ENCODE assay signal across 35 cellular contexts in the genomic region with DNA sequence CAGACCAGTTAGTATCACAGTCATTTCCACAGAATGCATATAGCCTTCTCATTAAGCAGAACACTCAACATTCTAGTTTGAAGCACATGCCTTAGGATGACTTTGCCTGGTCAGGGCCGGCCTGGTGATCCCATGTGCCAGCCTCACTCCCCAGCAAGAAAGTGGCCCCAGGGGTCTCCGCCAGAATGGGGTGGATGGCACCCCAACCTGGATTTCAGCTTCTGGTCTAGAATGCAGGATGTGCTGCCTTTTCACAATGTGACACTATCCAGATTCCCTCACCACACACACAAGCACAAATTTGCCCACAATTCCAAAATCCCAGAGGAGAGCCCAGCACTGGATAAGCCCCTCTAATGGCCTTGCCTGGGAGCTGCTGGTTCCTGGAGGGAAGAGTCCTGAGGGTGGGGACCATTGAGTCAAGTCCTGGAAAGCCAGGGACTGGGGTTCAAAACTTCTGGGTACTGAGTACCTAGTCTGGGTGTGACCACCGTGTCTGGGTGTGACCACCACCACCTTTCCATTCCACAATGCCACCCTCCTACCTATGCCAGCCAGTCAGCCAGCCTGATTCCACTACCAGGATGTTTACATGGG. TPM values are rescaled to one million over a fixed set of nuclear protein-coding genes. Genes with fewer than 3 reads are reported as not detected.
"Had no signal": no experiment of that assay in that cellular context is flagged by ENCODE, and none has a peak within 500 bp of the region (broad histone marks: within the 10 kb centered on the region; RNA-seq: fewer than 3 reads in every experiment).

No MANE protein-coding gene starts in this region.

- H3K9me3 Mint-ChIP-seq: activated CD4-positive, alpha-beta T cell treated with anti-CD3 and anti-CD28 coated beads, Interleukin-2, amount 10 ng/mL, durations not matched to agents 24 days and 14 days; activated naive CD4-positive, alpha-beta T cell treated with anti-CD3 and anti-CD28 coated beads for 36 hours; activated naive CD4-positive, alpha-beta T cell treated with anti-CD3 and anti-CD28 coated beads, Interleukin-2, amount 50 U/mL, for 24 hours; activated T-helper 2 cell treated with anti-CD3 and anti-CD28 coated beads, Interferon-gamma antibody, Interleukin-2, Interleukin-4, amounts not matched to agents 10 μg/mL and 5 μg/mL and 100 μg/mL, durations not matched to agents 14 hours and 24 hours and 36 hours; T-helper 2 cell treated with Interferon-gamma antibody and Interleukin-4, amounts not matched to agents 5 μg/mL and 100 μg/mL, for 36 hours had no signal

- H3K36me3 Mint-ChIP-seq: activated CD4-positive, alpha-beta memory T cell treated with anti-CD3 and anti-CD28 coated beads for 36 hours; activated CD8-positive, alpha-beta memory T cell treated with anti-CD3 and anti-CD28 coated beads, Interleukin-2, amount 10 ng/mL, durations not matched to agents 7 days and 5 days; activated naive CD4-positive, alpha-beta T cell treated with anti-CD3 and anti-CD28 coated beads, Interleukin-2, amount 50 U/mL, for 24 hours; activated naive CD8-positive, alpha-beta T cell treated with anti-CD3 and anti-CD28 coated beads for 36 hours had no signal

- H3K27ac ChIP-seq: body of pancreas, esophagus muscularis mucosa, foreskin keratinocyte, gastrocnemius medialis had no signal

- H3K27me3 Mint-ChIP-seq: activated naive CD8-positive, alpha-beta T cell treated with anti-CD3 and anti-CD28 coated beads for 36 hours had no signal

- H3K27ac Mint-ChIP-seq: activated CD4-positive, alpha-beta memory T cell treated with anti-CD3 and anti-CD28 coated beads for 36 hours; activated CD4-positive, alpha-beta T cell treated with anti-CD3 and anti-CD28 coated beads for 36 hours; activated CD4-positive, alpha-beta T cell treated with anti-CD3 and anti-CD28 coated beads, Interleukin-2, amount 10 ng/mL, durations not matched to agents 24 days and 14 days; activated CD8-positive, alpha-beta memory T cell treated with anti-CD3 and anti-CD28 coated beads, Interleukin-2, amount 10 ng/mL, durations not matched to agents 7 days and 5 days; activated CD8-positive, alpha-beta T cell treated with anti-CD3 and anti-CD28 coated beads, Interleukin-2, amount 10 ng/mL, durations not matched to agents 7 days and 5 days; activated naive CD4-positive, alpha-beta T cell treated with anti-CD3 and anti-CD28 coated beads for 36 hours; activated naive CD4-positive, alpha-beta T cell treated with anti-CD3 and anti-CD28 coated beads, Interleukin-2, amount 50 U/mL, for 24 hours; activated naive CD8-positive, alpha-beta T cell treated with anti-CD3 and anti-CD28 coated beads for 36 hours; activated naive CD8-positive, alpha-beta T cell treated with anti-CD3 and anti-CD28 coated beads, Interleukin-2, amount 50 U/mL, for 24 hours; activated T-helper 1 cell treated with anti-CD3 and anti-CD28 coated beads, Interleukin-12 subunit alpha, Interleukin-12 subunit beta, Interleukin-2, Interleukin-4 antibody, amounts not matched to agents 30 ng/mL and 10 ng/mL and 1 ng/mL, durations not matched to agents 14 hours and 24 hours and 36 hours; activated T-helper 2 cell treated with anti-CD3 and anti-CD28 coated beads, Interferon-gamma antibody, Interleukin-2, Interleukin-4, amounts not matched to agents 10 μg/mL and 5 μg/mL and 100 μg/mL, durations not matched to agents 14 hours and 24 hours and 36 hours; effector memory CD8-positive, alpha-beta T cell; T-helper 17 cell; T-helper 2 cell treated with Interferon-gamma antibody and Interleukin-4, amounts not matched to agents 5 μg/mL and 100 μg/mL, for 36 hours had no signal

- H3K36me3 ChIP-seq: esophagus muscularis mucosa, gastrocnemius medialis had no signal

- H3K9me3 ChIP-seq: gastrocnemius medialis had no signal

- H3K4me3 ChIP-seq: body of pancreas, esophagus muscularis mucosa, gastrocnemius medialis had no signal

- H3K4me1 Mint-ChIP-seq: activated CD4-positive, alpha-beta T cell treated with anti-CD3 and anti-CD28 coated beads for 36 hours; activated CD4-positive, alpha-beta T cell treated with anti-CD3 and anti-CD28 coated beads, Interleukin-2, amount 10 ng/mL, durations not matched to agents 24 days and 14 days; activated naive CD4-positive, alpha-beta T cell treated with anti-CD3 and anti-CD28 coated beads, Interleukin-2, amount 50 U/mL, for 24 hours; activated naive CD8-positive, alpha-beta T cell treated with anti-CD3 and anti-CD28 coated beads for 36 hours; activated naive CD8-positive, alpha-beta T cell treated with anti-CD3 and anti-CD28 coated beads, Interleukin-2, amount 50 U/mL, for 24 hours; T-helper 17 cell had no signal

- H3K4me1 ChIP-seq: body of pancreas, esophagus muscularis mucosa, foreskin keratinocyte, gastrocnemius medialis had no signal

- DNase-seq: activated CD4-positive, alpha-beta memory T cell treated with anti-CD3 and anti-CD28 coated beads for 36 hours; activated CD4-positive, alpha-beta T cell treated with anti-CD3 and anti-CD28 coated beads for 36 hours; activated CD4-positive, alpha-beta T cell treated with anti-CD3 and anti-CD28 coated beads, Interleukin-2, amount 10 ng/mL, durations not matched to agents 24 days and 14 days; activated CD4-positive, CD25-positive, alpha-beta regulatory T cell; activated CD4-positive, CD25-positive, alpha-beta regulatory T cell treated with anti-CD3 and anti-CD28 coated beads, Interleukin-2, amount 50 U/mL, for 72 hours; activated CD8-positive, alpha-beta memory T cell treated with anti-CD3 and anti-CD28 coated beads, Interleukin-2, amount 10 ng/mL, durations not matched to agents 7 days and 5 days; activated CD8-positive, alpha-beta memory T cell treated with anti-CD3 and anti-CD28 coated beads, Interleukin-2, amount 50 U/mL, for 4 hours; activated CD8-positive, alpha-beta T cell treated with anti-CD3 and anti-CD28 coated beads, Interleukin-2, amount 10 ng/mL, durations not matched to agents 7 days and 5 days; activated effector memory CD4-positive, alpha-beta T cell treated with anti-CD3 and anti-CD28 coated beads, Interleukin-2, amount 50 U/mL, for 16 hours; activated naive CD4-positive, alpha-beta T cell treated with anti-CD3 and anti-CD28 coated beads for 36 hours; activated naive CD8-positive, alpha-beta T cell treated with anti-CD3 and anti-CD28 coated beads for 36 hours; activated naive CD8-positive, alpha-beta T cell treated with anti-CD3 and anti-CD28 coated beads, Interleukin-2, amount 50 U/mL, for 24 hours; activated T-cell treated with anti-CD3 and anti-CD28 coated beads, Interleukin-2, amount 50 U/mL, for 1 hour; activated T-cell treated with anti-CD3 and anti-CD28 coated beads, Interleukin-2, amount 50 U/mL, for 48 hours; anterior cingulate cortex; body of pancreas; caudate nucleus; cortex of kidney; dermis blood vessel endothelial cell; effector CD4-positive, alpha-beta T cell; effector memory CD8-positive, alpha-beta T cell; erythroblast; foreskin keratinocyte; gastrocnemius medialis; glutamatergic neuron; T-helper 1 cell; T-helper 17 cell; T1000 had no signal

- H3K4me3 Mint-ChIP-seq: activated CD4-positive, alpha-beta memory T cell treated with anti-CD3 and anti-CD28 coated beads for 36 hours; activated CD4-positive, alpha-beta T cell treated with anti-CD3 and anti-CD28 coated beads for 36 hours; activated CD4-positive, alpha-beta T cell treated with anti-CD3 and anti-CD28 coated beads, Interleukin-2, amount 10 ng/mL, durations not matched to agents 24 days and 14 days; activated CD8-positive, alpha-beta memory T cell treated with anti-CD3 and anti-CD28 coated beads, Interleukin-2, amount 10 ng/mL, durations not matched to agents 7 days and 5 days; activated CD8-positive, alpha-beta T cell treated with anti-CD3 and anti-CD28 coated beads, Interleukin-2, amount 10 ng/mL, durations not matched to agents 7 days and 5 days; activated naive CD4-positive, alpha-beta T cell treated with anti-CD3 and anti-CD28 coated beads for 36 hours; activated naive CD4-positive, alpha-beta T cell treated with anti-CD3 and anti-CD28 coated beads, Interleukin-2, amount 50 U/mL, for 24 hours; activated naive CD8-positive, alpha-beta T cell treated with anti-CD3 and anti-CD28 coated beads for 36 hours; activated naive CD8-positive, alpha-beta T cell treated with anti-CD3 and anti-CD28 coated beads, Interleukin-2, amount 50 U/mL, for 24 hours; activated T-helper 1 cell treated with anti-CD3 and anti-CD28 coated beads, Interleukin-12 subunit alpha, Interleukin-12 subunit beta, Interleukin-2, Interleukin-4 antibody, amounts not matched to agents 30 ng/mL and 10 ng/mL and 1 ng/mL, durations not matched to agents 14 hours and 24 hours and 36 hours; effector memory CD8-positive, alpha-beta T cell; T-helper 17 cell; T-helper 2 cell treated with Interferon-gamma antibody and Interleukin-4, amounts not matched to agents 5 μg/mL and 100 μg/mL, for 36 hours had no signal

- H3K27me3 ChIP-seq: body of pancreas, foreskin keratinocyte, gastrocnemius medialis had no signal

RNA-seq across cellular contexts. Expression of a gene that starts 58.2 kb away (rescaled TPM):
- total RNA-seq: activated CD4-positive, alpha-beta memory T cell treated with anti-CD3 and anti-CD28 coated beads for 36 hours; activated CD4-positive, alpha-beta T cell treated with anti-CD3 and anti-CD28 coated beads for 36 hours; activated CD4-positive, alpha-beta T cell treated with anti-CD3 and anti-CD28 coated beads, Interleukin-2, amount 10 ng/mL, durations not matched to agents 24 days and 14 days; activated CD8-positive, alpha-beta memory T cell treated with anti-CD3 and anti-CD28 coated beads for 36 hours; activated CD8-positive, alpha-beta memory T cell treated with anti-CD3 and anti-CD28 coated beads, Interleukin-2, amount 10 ng/mL, durations not matched to agents 7 days and 5 days; activated CD8-positive, alpha-beta T cell treated with anti-CD3 and anti-CD28 coated beads, Interleukin-2, amount 10 ng/mL, durations not matched to agents 7 days and 5 days; activated naive CD4-positive, alpha-beta T cell treated with anti-CD3 and anti-CD28 coated beads for 36 hours; activated naive CD8-positive, alpha-beta T cell treated with anti-CD3 and anti-CD28 coated beads for 36 hours; activated T-helper 1 cell treated with anti-CD3 and anti-CD28 coated beads, Interleukin-12 subunit alpha, Interleukin-12 subunit beta, Interleukin-2, Interleukin-4 antibody, amounts not matched to agents 30 ng/mL and 10 ng/mL and 1 ng/mL, durations not matched to agents 14 hours and 24 hours and 36 hours; activated T-helper 2 cell treated with anti-CD3 and anti-CD28 coated beads, Interferon-gamma antibody, Interleukin-2, Interleukin-4, amounts not matched to agents 10 μg/mL and 5 μg/mL and 100 μg/mL, durations not matched to agents 14 hours and 24 hours and 36 hours; body of pancreas; chondrocyte; dermis blood vessel endothelial cell; foreskin keratinocyte; gastrocnemius medialis; T-helper 17 cell had no signal
- polyA plus RNA-seq: foreskin keratinocyte had no signal
